Comparison of ENCODE assay signal across 7 cellular contexts in the genomic region with DNA sequence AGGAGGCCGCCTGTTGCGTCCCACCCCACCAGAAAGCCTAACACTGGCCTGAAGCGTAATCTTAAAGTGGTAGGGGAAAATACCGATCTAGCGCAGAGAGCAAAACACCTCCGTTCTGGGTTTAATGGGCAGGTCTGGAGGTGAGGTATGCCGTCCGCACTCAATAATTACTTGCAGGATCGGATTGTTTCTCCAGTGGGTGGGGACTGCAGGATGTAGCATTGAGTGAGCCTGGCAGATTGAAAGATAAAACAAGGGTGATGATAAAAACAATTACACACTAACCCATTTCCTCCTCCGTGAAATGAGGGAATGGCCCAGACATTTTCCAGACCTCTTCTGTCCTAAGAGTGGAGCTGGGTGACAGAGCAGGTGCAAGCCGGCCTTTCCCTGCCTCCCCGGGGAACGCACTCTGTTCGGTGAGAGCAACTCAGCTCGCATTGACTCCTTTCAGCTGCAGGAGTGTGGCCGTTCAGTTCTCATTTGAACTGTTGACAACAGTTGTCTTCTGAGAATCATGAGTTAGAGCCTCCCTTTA.
DNase-seq lines count a peak whose midpoint lies in the region; ATAC-seq and FAIRE-seq lines count a peak whose summit lies in the region.

No MANE protein-coding gene starts in this region.

- H3K9me3 ChIP-seq in right cardiac atrium (ENCODE audit: control insufficient read depth, low read length) (no peaks in the 10 kb centered on the region), small intestine (ENCODE audit: control insufficient read depth, low read depth) (no peaks in the 10 kb centered on the region)

- peaks cover 40% of the 10 kb centered on the region for H3K4me1 Mint-ChIP-seq in activated naive CD4-positive, alpha-beta T cell treated with anti-CD3 and anti-CD28 coated beads, Interleukin-2, amount 50 U/mL, for 24 hours

- 16% methylated on average over 16 of the region's 16 CpGs for WGBS in right cardiac atrium
- 2 to 12% (median 6%) methylated on average over 16 of the region's 16 CpGs for WGBS in small intestine, 3 donors

- H3K27me3 ChIP-seq in right cardiac atrium (ENCODE audit: control insufficient read depth, insufficient read depth) (no peaks in the 10 kb centered on the region), small intestine (ENCODE audit: control insufficient read depth in 2 of 2, insufficient read depth in 2 of 2, low read length in 2 of 2) (no peaks in the 10 kb centered on the region)

- H3K4me1 ChIP-seq in right cardiac atrium (ENCODE audit: control insufficient read depth, insufficient read depth, low read length): peaks cover 4% of the 10 kb centered on the region
- H3K4me1 ChIP-seq in small intestine (ENCODE audit: control insufficient read depth in 2 of 2, insufficient read depth in 1 of 2, low read depth in 1 of 2, low read length in 1 of 2): peaks cover 2 to 5% of the 10 kb centered on the region in 2 donors

- H3K9me3 Mint-ChIP-seq in activated naive CD4-positive, alpha-beta T cell treated with anti-CD3 and anti-CD28 coated beads, Interleukin-2, amount 50 U/mL, for 24 hours: no peaks in the 10 kb centered on the region

- peak overlapping the region; percentile 99 for H3K4me3 ChIP-seq in right cardiac atrium (ENCODE audit: low read length)
- peak overlapping the region; percentile 65 to 74 for H3K4me3 ChIP-seq in small intestine (ENCODE audit: low read depth in 1 of 2, low read length in 2 of 2)

- peak overlapping the region; percentile 59 for H3K27ac ChIP-seq in right cardiac atrium (ENCODE audit: low read length)
- H3K27ac ChIP-seq in small intestine (ENCODE audit: low read depth in 1 of 2, low read length in 1 of 2): peak overlapping the region; percentile 94 to 95

- no peaks in the 10 kb centered on the region for H3K36me3 Mint-ChIP-seq in activated naive CD4-positive, alpha-beta T cell treated with anti-CD3 and anti-CD28 coated beads, Interleukin-2, amount 50 U/mL, for 24 hours

- peak; percentile 31 for ATAC-seq in GM18909 (IDR thresholded peaks at IDR 0.05; ENCODE audit: poor library complexity, unreplicated experiment)
- peak; percentile 38 for ATAC-seq in HG02943 (IDR thresholded peaks at IDR 0.05; ENCODE audit: low read depth, unreplicated experiment)
- ATAC-seq in right cardiac atrium: peak; percentile 34 to 36

- H3K27ac Mint-ChIP-seq in activated naive CD4-positive, alpha-beta T cell treated with anti-CD3 and anti-CD28 coated beads, Interleukin-2, amount 50 U/mL, for 24 hours: peak overlapping the region; percentile 96

- in situ Hi-C loops in ACHN (cut with HindIII; ENCODE audit: low pct_ligation_motif_present, low pct_unique_long_range_greater_than_20kb, low sequenced_read_pairs): no loop called here

- H3K27me3 Mint-ChIP-seq in activated naive CD4-positive, alpha-beta T cell treated with anti-CD3 and anti-CD28 coated beads, Interleukin-2, amount 50 U/mL, for 24 hours: no peaks in the 10 kb centered on the region

- no peaks in the 10 kb centered on the region for H3K36me3 ChIP-seq in small intestine (ENCODE audit: control insufficient read depth in 2 of 2, insufficient read depth in 2 of 2, low read length in 2 of 2)

- peak; percentile 33 for DNase-seq in NCI-H510A (lab: John Stamatoyannopoulos, UW)
- peak in 1 of 3 donors; percentile 60 for DNase-seq in right cardiac atrium
- DNase-seq in small intestine: no peak
- no peak for DNase-seq in ACHN

- FAIRE-seq in small intestine (lab: Jason Lieb, UNC): no peak

- intact Hi-C loops in right cardiac atrium (cut with DNase I): no loop called here

- H3K4me3 Mint-ChIP-seq in activated naive CD4-positive, alpha-beta T cell treated with anti-CD3 and anti-CD28 coated beads, Interleukin-2, amount 50 U/mL, for 24 hours: peak overlapping the region; percentile 96
